Comparison of ENCODE assay signal across 21 cellular contexts in the genomic region with DNA sequence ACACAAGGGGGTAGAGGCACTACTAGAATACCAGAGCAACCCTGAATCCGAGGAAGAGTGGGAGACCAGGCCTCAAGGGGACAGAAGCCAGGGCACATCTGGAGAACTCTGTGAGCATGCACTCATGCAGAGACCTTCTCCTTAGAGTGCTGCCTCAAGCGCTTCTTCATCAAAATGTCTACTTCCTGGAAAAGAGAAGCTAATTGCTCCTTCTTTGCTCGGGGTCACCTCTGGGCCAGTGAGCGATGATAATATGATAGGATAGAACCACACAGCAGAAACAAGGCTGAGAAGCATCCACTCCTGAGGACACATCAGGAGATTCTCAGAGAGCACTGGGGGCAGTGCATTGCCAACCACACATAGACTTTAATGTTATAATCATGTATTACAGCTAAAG.
"Had no signal": no experiment of that assay in that cellular context is flagged by ENCODE, and none has a peak within 500 bp of the region (broad histone marks: within the 10 kb centered on the region; RNA-seq: fewer than 3 reads in every experiment).

No MANE protein-coding gene starts in this region.

- H3K27ac ChIP-seq: coronary artery, esophagus squamous epithelium, gastrocnemius medialis, left ventricle myocardium inferior, neural progenitor cell, sigmoid colon, upper lobe of left lung had no signal

- H3K27me3 ChIP-seq: esophagus squamous epithelium, gastrocnemius medialis, neural progenitor cell, sigmoid colon, upper lobe of left lung had no signal

- DNase-seq: activated CD4-positive, alpha-beta memory T cell treated with anti-CD3 and anti-CD28 coated beads, Interleukin-2, amount 10 ng/mL, durations not matched to agents 7 days and 5 days; activated CD4-positive, alpha-beta T cell treated with anti-CD3 and anti-CD28 coated beads for 48 hours; activated gamma-delta T cell; activated naive CD4-positive, alpha-beta T cell treated with anti-CD3 and anti-CD28 coated beads, Interleukin-2, amount 50 U/mL, for 16 hours; activated naive CD8-positive, alpha-beta T cell treated with anti-CD3 and anti-CD28 coated beads, Interleukin-2, amount 50 U/mL, for 24 hours; activated T-cell treated with anti-CD3 and anti-CD28 coated beads for 4 hours; cerebellar nuclear complex; endodermal cell; esophagus squamous epithelium; gastrocnemius medialis; hippocampal formation; kidney glomerular epithelial cell; left ventricle myocardium inferior; naive thymus-derived CD8-positive, alpha-beta T cell; sigmoid colon; stimulated activated CD4-positive, alpha-beta T cell treated with anti-CD3 and anti-CD28 coated beads, Interleukin-4, amount 100 ng/mL, for 1 hour; stimulated activated naive CD4-positive, alpha-beta T cell treated with Interleukin-2 at 50 U/mL for 16 hours; upper lobe of left lung had no signal

- H3K4me2 ChIP-seq: neural progenitor cell, smooth muscle cell had no signal

- H3K36me3 ChIP-seq: esophagus squamous epithelium, gastrocnemius medialis, left ventricle myocardium inferior, neural progenitor cell, sigmoid colon, upper lobe of left lung had no signal

- H3K9ac ChIP-seq: neural progenitor cell had no signal

- H3K9me3 ChIP-seq: esophagus squamous epithelium, gastrocnemius medialis, left ventricle myocardium inferior, sigmoid colon, upper lobe of left lung had no signal

- H3K4me3 ChIP-seq: coronary artery, esophagus squamous epithelium, gastrocnemius medialis, left ventricle myocardium inferior, neural progenitor cell, sigmoid colon, smooth muscle cell, upper lobe of left lung had no signal

- H3K4me1 ChIP-seq: esophagus squamous epithelium, gastrocnemius medialis, left ventricle myocardium inferior, sigmoid colon, upper lobe of left lung had no signal
